9 cellular contexts compared by ENCODE assay signal in the genomic region with DNA sequence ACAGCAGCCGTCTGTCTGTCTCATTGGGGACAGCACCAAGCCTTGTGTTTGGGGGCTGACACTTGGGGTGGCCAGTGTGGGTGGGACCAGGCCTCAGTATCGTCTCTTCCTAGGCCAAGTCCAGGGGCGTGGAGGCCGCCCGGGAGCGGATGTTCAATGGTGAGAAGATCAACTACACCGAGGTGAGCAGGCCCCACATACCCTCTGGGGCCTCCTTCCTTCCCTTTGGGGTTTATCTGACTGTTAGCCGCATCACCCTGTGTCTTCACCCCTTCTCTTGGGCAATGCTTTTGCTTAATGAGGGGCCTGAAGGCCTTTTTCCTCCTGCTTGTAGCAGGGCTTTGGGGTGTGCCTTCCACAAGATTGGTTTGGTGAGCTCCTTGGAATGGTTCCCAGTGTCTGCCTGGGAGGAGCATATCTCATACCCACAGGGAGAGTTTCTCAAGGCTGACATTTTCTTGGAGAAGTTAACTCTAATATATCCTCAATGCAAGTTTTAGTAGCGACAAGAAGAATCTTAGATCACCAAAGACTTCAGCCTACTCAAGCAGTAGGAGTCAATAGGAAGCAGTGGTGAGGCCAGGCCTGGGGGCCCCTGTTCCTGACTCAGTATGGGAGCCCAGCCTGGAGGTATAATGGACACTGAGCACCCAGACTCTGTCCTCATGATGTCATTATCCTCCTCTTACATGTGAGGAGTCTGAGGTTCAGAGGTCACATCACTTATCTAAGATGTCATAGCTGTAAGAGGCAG. TPM values are rescaled to one million over a fixed set of nuclear protein-coding genes. Genes with fewer than 3 reads are reported as not detected.
DNase-seq lines count a peak whose midpoint lies in the region; ATAC-seq, FAIRE-seq and TF ChIP-seq lines count a peak whose summit lies in the region.
"Had no signal": no experiment of that assay in that cellular context is flagged by ENCODE, and none has a peak within 500 bp of the region (broad histone marks: within the 10 kb centered on the region; RNA-seq: fewer than 3 reads in every experiment).

No MANE protein-coding gene starts in this region.

- no peak for TF ChIP-seq CTCF in keratinocyte (optimal IDR thresholded peaks at IDR 0.05 in 1 of 3, IDR thresholded peaks at IDR 0.05 in 1 of 3, conservative IDR thresholded peaks at IDR 0.05 in 1 of 3; ENCODE audit: extremely low read depth in 1 of 3, insufficient read depth in 2 of 3, low read length in 3 of 3)

- H3K4me1 ChIP-seq in keratinocyte (ENCODE audit: control insufficient read depth, extremely low read depth, insufficient read depth, low read length), result peaks cover 18% of the 10 kb centered on the region

- peak overlapping the region; percentile 77 for H3K4me2 ChIP-seq in keratinocyte (ENCODE audit: control insufficient read depth, extremely low read depth, insufficient read depth, low read depth, low read length)

- peak overlapping the region; percentile 97 for H3K4me3 Mint-ChIP-seq in activated T-helper 17 cell treated with anti-CD3 and anti-CD28 coated beads, Interleukin-2, amount 50 U/mL, for 72 hours

- H3K36me3 Mint-ChIP-seq in activated T-helper 17 cell treated with anti-CD3 and anti-CD28 coated beads, Interleukin-2, amount 50 U/mL, for 72 hours (ENCODE audit: low read depth), result peaks cover 7% of the 10 kb centered on the region

- peaks cover 40% of the 10 kb centered on the region for H3K79me2 ChIP-seq in keratinocyte (ENCODE audit: control insufficient read depth, insufficient read depth, low read length)

- dilution Hi-C loops in keratinocyte (cut with MboI; ENCODE audit: extremely low pct_ligation_motif_present, low sequenced_read_pairs), result no loop called here

- peak overlapping the region; percentile 23 to 81 (median 64) for H3K4me3 ChIP-seq in keratinocyte (ENCODE audit: control insufficient read depth in 2 of 3, extremely low read depth in 1 of 3, insufficient read depth in 2 of 3, low read depth in 1 of 3, low read length in 3 of 3)

- no peak overlapping the region for H3K27ac ChIP-seq in keratinocyte (ENCODE audit: control insufficient read depth, insufficient read depth, low read length)

- H3K9me3 Mint-ChIP-seq in activated T-helper 17 cell treated with anti-CD3 and anti-CD28 coated beads, Interleukin-2, amount 50 U/mL, for 72 hours, result no peaks in the 10 kb centered on the region

- peak overlapping the region; percentile 94 for H3K27ac Mint-ChIP-seq in activated T-helper 17 cell treated with anti-CD3 and anti-CD28 coated beads, Interleukin-2, amount 50 U/mL, for 72 hours

- peaks cover 20 to 22% of the 10 kb centered on the region in 2 experiments for H3K36me3 ChIP-seq in keratinocyte (ENCODE audit: control insufficient read depth in 2 of 2, extremely low read depth in 1 of 2, insufficient read depth in 2 of 2, low read length in 2 of 2)

- H3K9me1 ChIP-seq in keratinocyte (ENCODE audit: control insufficient read depth, extremely low read depth, insufficient read depth, low read length), result no peaks in the 10 kb centered on the region

- peak; percentile 30 for DNase-seq in A172 (ENCODE audit: low spot score)
- peak; percentile 11 for DNase-seq in GOT3 (lab: John Stamatoyannopoulos, UW)
- DNase-seq in keratinocyte (ENCODE audit: low read depth, low spot score), result no peak
- DNase-seq in HT-29 (ENCODE audit: low spot score), result no peak
- DNase-seq in activated CD8-positive, alpha-beta memory T cell treated with anti-CD3 and anti-CD28 coated beads, Interleukin-2, amount 50 U/mL, for 4 hours, result no peak
- DNase-seq in NK-92 (lab: John Stamatoyannopoulos, UW; ENCODE audit: unreplicated experiment), result no peak
- DNase-seq: NCI-H524 treated with DMSO at 0.1 percent for 48 hours had no signal

- H3K4me1 Mint-ChIP-seq in activated T-helper 17 cell treated with anti-CD3 and anti-CD28 coated beads, Interleukin-2, amount 50 U/mL, for 72 hours, result peaks cover 29% of the 10 kb centered on the region

- H3K9ac ChIP-seq in keratinocyte (ENCODE audit: control insufficient read depth, extremely low read depth, insufficient read depth, low read length), result no peak overlapping the region

- H2AFZ ChIP-seq in keratinocyte (ENCODE audit: control insufficient read depth, low read length), result no peak overlapping the region

- no peak for FAIRE-seq in keratinocyte (lab: Jason Lieb, UNC)

- no peak for ATAC-seq in activated T-helper 17 cell treated with anti-CD3 and anti-CD28 coated beads, Interleukin-2, amount 50 U/mL, for 72 hours (replicated peaks)
- ATAC-seq in HG02610 (IDR thresholded peaks at IDR 0.05; ENCODE audit: unreplicated experiment), result no peak

- no peaks in the 10 kb centered on the region for H3K27me3 ChIP-seq in keratinocyte (ENCODE audit: control insufficient read depth, extremely low read depth, insufficient read depth, low read length)

- no peaks in the 10 kb centered on the region for H4K20me1 ChIP-seq in keratinocyte (ENCODE audit: control insufficient read depth, extremely low read depth, insufficient read depth, low read length)

- no peaks in the 10 kb centered on the region for H3K9me3 ChIP-seq in keratinocyte (ENCODE audit: control insufficient read depth, low read depth, low read length)

- no peaks in the 10 kb centered on the region for H3K27me3 Mint-ChIP-seq in activated T-helper 17 cell treated with anti-CD3 and anti-CD28 coated beads, Interleukin-2, amount 50 U/mL, for 72 hours

RNA-seq across cellular contexts. Expression of a gene that starts 1.9 kb away (rescaled TPM):
- total RNA-seq in A172 (2014; rRNA removed; shearing (Covaris generic)), result 179 and 185 TPM in 2 replicates
- total RNA-seq in activated T-helper 17 cell treated with anti-CD3 and anti-CD28 coated beads, Interleukin-2, amount 50 U/mL, for 72 hours, result 1,000 to 10,000 TPM in 1 of 2 donors, 100 to 1,000 TPM in 1; 862 to 1,104 TPM
- polyA plus RNA-seq in keratinocyte, result 59.9 to 244 TPM (median 123 TPM) in 3 replicates
- 105 TPM for polyA plus RNA-seq in keratinocyte (2011; ENCODE audit: low read depth)
- 143 and 202 TPM in 2 replicates for polyA plus RNA-seq in keratinocyte (2011; cell fraction: cytosol; rRNA removed)
- 131 and 136 TPM in 2 replicates for polyA plus RNA-seq in keratinocyte (2011; cell fraction: nucleus; rRNA removed)
- 149 and 264 TPM in 2 replicates for polyA plus RNA-seq in keratinocyte (2012; ENCODE audit: low replicate concordance)
- polyA minus RNA-seq in keratinocyte, result 202 to 525 TPM (median 238 TPM) in 3 replicates
- 274 TPM for polyA minus RNA-seq in keratinocyte (2011; cell fraction: cytosol; rRNA and poly(A)+ RNA removed)
- 117 and 148 TPM in 2 replicates for polyA minus RNA-seq in keratinocyte (2011; cell fraction: nucleus; rRNA and poly(A)+ RNA removed)
- total RNA-seq in HT-29 (2014; rRNA removed; shearing (Covaris generic)), result 401 and 403 TPM in 2 replicates

RNA-seq across cellular contexts. Expression of a gene that starts 37.4 kb away (rescaled TPM):
- total RNA-seq in A172 (2014; rRNA removed; shearing (Covaris generic)), result 30.8 and 42.1 TPM in 2 replicates
- 10 to 100 TPM; 11.9 to 30.4 TPM for total RNA-seq in activated T-helper 17 cell treated with anti-CD3 and anti-CD28 coated beads, Interleukin-2, amount 50 U/mL, for 72 hours
- 16.0 to 23.8 TPM (median 22.0 TPM) in 3 replicates for polyA plus RNA-seq in keratinocyte
- polyA plus RNA-seq in keratinocyte (2011; ENCODE audit: low read depth), result 5.6 TPM
- 19.1 and 21.7 TPM in 2 replicates for polyA plus RNA-seq in keratinocyte (2011; cell fraction: cytosol; rRNA removed)
- 12.3 and 14.5 TPM in 2 replicates for polyA plus RNA-seq in keratinocyte (2011; cell fraction: nucleus; rRNA removed)
- polyA plus RNA-seq in keratinocyte (2012; ENCODE audit: low replicate concordance), result 14.3 and 17.7 TPM in 2 replicates
- 14.6 to 19.9 TPM (median 17.1 TPM) in 3 replicates for polyA minus RNA-seq in keratinocyte
- polyA minus RNA-seq in keratinocyte (2011; cell fraction: cytosol; rRNA and poly(A)+ RNA removed), result 8.4 TPM
- 5.0 and 5.4 TPM in 2 replicates for polyA minus RNA-seq in keratinocyte (2011; cell fraction: nucleus; rRNA and poly(A)+ RNA removed)
- 83.2 and 89.6 TPM in 2 replicates for total RNA-seq in HT-29 (2014; rRNA removed; shearing (Covaris generic))

Comparison
In these comparisons a context has a peak if more than half of its experiments do, and no peak if none do; other contexts are left out.
1. DNase-seq: peak in A172 (single experiment) and GOT3 (single experiment); none in keratinocyte (single experiment), HT-29 (single experiment), activated CD8-positive, alpha-beta memory T cell treated with anti-CD3 and anti-CD28 coated beads, Interleukin-2, amount 50 U/mL, for 4 hours (single experiment) and NK-92 (single experiment).